1 cellular context compared by ENCODE assay signal in genomic region chr11:7251836-7252682, GRCh38.
TF ChIP-seq lines count a peak whose summit lies in the region.

Gene SYT9, plus strand, starts transcription at chr11:7251904. Its CDS starts 283 bp downstream, at chr11:7252187.

TF ChIP-seq in HepG2, 621 proteins besides CTCF, POLR2A, EP300 and RAD21 (continued from another document):
- TF ChIP-seq MYPOP (CRISPR knock-in tag; IDR thresholded peaks at IDR 0.05) (peak; percentile 91), FIP1L1 (IDR thresholded peaks at IDR 0.05; ENCODE audit: borderline replicate concordance, insufficient read depth, low read depth, low read length) (no peak), MEF2D (CRISPR knock-in tag; IDR thresholded peaks at IDR 0.05) (no peak), FOXK1 (CRISPR knock-in tag; IDR thresholded peaks at IDR 0.05; ENCODE audit: borderline replicate concordance, low read depth) (no peak), CCDC6 (CRISPR knock-in tag; IDR thresholded peaks at IDR 0.05) (no peak), MIER3 (CRISPR knock-in tag; IDR thresholded peaks at IDR 0.05; ENCODE audit: borderline replicate concordance) (no peak), CREB3 (CRISPR knock-in tag; IDR thresholded peaks at IDR 0.05) (no peak), ARNT2 (CRISPR knock-in tag; IDR thresholded peaks at IDR 0.05; ENCODE audit: low read depth) (no peak), RFX1 (IDR thresholded peaks at IDR 0.05) (no peak), HNRNPK (IDR thresholded peaks at IDR 0.05; ENCODE audit: low read depth, low read length, poor library complexity, severe bottlenecking) (no peak), ZNF350 (CRISPR knock-in tag; IDR thresholded peaks at IDR 0.05; ENCODE audit: borderline replicate concordance, low read depth) (no peak), ZNF558 (CRISPR knock-in tag; IDR thresholded peaks at IDR 0.05; ENCODE audit: borderline replicate concordance) (no peak), RNF219 (CRISPR knock-in tag; IDR thresholded peaks at IDR 0.05) (no peak), GLMP (CRISPR knock-in tag; IDR thresholded peaks at IDR 0.05; ENCODE audit: borderline replicate concordance) (no peak), GABPB1 (CRISPR knock-in tag; IDR thresholded peaks at IDR 0.05) (peak; percentile 31; the same call in 1 of the 2 replicates), ZFP36 (IDR thresholded peaks at IDR 0.05; ENCODE audit: borderline replicate concordance, low read depth, low read length, partially characterized antibody) (no peak), SNAPC2 (CRISPR knock-in tag; IDR thresholded peaks at IDR 0.05) (no peak), GTF2F1 (IDR thresholded peaks at IDR 0.05; ENCODE audit: low read length) (no peak), KLF11 (CRISPR knock-in tag; IDR thresholded peaks at IDR 0.05) (no peak), EEA1 (CRISPR knock-in tag; IDR thresholded peaks at IDR 0.05; ENCODE audit: borderline replicate concordance) (no peak), ZNF432 (CRISPR knock-in tag; IDR thresholded peaks at IDR 0.05; ENCODE audit: borderline replicate concordance) (no peak), ZBTB20 (CRISPR knock-in tag; IDR thresholded peaks at IDR 0.05; ENCODE audit: borderline replicate concordance, low read depth) (no peak), CBX5 (CRISPR knock-in tag; IDR thresholded peaks at IDR 0.05; ENCODE audit: borderline replicate concordance) (no peak), SRSF9 (IDR thresholded peaks at IDR 0.05; ENCODE audit: borderline replicate concordance, insufficient read depth, low read depth, low read length, poor library complexity, severe bottlenecking) (no peak), BRD4 (CRISPR knock-in tag; IDR thresholded peaks at IDR 0.05) (no peak), UBTF (CRISPR knock-in tag; IDR thresholded peaks at IDR 0.05) (peak; percentile 56; the same call in 1 of the 2 replicates), ZNF7 (CRISPR knock-in tag; IDR thresholded peaks at IDR 0.05) (no peak), KAT7 (CRISPR knock-in tag; IDR thresholded peaks at IDR 0.05; ENCODE audit: borderline replicate concordance) (no peak), SMAD9 (CRISPR knock-in tag; IDR thresholded peaks at IDR 0.05) (no peak), NR2F2 (IDR thresholded peaks at IDR 0.05; ENCODE audit: borderline replicate concordance, low read depth) (no peak), IKZF4 (CRISPR knock-in tag; IDR thresholded peaks at IDR 0.05; ENCODE audit: borderline replicate concordance, low read depth, not compliant biosample characterization) (no peak)
- TF ChIP-seq, protein P1, sequence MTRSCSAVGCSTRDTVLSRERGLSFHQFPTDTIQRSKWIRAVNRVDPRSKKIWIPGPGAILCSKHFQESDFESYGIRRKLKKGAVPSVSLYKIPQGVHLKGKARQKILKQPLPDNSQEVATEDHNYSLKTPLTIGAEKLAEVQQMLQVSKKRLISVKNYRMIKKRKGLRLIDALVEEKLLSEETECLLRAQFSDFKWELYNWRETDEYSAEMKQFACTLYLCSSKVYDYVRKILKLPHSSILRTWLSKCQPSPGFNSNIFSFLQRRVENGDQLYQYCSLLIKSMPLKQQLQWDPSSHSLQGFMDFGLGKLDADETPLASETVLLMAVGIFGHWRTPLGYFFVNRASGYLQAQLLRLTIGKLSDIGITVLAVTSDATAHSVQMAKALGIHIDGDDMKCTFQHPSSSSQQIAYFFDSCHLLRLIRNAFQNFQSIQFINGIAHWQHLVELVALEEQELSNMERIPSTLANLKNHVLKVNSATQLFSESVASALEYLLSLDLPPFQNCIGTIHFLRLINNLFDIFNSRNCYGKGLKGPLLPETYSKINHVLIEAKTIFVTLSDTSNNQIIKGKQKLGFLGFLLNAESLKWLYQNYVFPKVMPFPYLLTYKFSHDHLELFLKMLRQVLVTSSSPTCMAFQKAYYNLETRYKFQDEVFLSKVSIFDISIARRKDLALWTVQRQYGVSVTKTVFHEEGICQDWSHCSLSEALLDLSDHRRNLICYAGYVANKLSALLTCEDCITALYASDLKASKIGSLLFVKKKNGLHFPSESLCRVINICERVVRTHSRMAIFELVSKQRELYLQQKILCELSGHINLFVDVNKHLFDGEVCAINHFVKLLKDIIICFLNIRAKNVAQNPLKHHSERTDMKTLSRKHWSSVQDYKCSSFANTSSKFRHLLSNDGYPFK (CRISPR knock-in tag; IDR thresholded peaks at IDR 0.05; ENCODE audit: borderline replicate concordance), result no peak
- TF ChIP-seq, protein P2, sequence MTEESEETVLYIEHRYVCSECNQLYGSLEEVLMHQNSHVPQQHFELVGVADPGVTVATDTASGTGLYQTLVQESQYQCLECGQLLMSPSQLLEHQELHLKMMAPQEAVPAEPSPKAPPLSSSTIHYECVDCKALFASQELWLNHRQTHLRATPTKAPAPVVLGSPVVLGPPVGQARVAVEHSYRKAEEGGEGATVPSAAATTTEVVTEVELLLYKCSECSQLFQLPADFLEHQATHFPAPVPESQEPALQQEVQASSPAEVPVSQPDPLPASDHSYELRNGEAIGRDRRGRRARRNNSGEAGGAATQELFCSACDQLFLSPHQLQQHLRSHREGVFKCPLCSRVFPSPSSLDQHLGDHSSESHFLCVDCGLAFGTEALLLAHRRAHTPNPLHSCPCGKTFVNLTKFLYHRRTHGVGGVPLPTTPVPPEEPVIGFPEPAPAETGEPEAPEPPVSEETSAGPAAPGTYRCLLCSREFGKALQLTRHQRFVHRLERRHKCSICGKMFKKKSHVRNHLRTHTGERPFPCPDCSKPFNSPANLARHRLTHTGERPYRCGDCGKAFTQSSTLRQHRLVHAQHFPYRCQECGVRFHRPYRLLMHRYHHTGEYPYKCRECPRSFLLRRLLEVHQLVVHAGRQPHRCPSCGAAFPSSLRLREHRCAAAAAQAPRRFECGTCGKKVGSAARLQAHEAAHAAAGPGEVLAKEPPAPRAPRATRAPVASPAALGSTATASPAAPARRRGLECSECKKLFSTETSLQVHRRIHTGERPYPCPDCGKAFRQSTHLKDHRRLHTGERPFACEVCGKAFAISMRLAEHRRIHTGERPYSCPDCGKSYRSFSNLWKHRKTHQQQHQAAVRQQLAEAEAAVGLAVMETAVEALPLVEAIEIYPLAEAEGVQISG (CRISPR knock-in tag; IDR thresholded peaks at IDR 0.05), result peak; percentile 47
- TF ChIP-seq, protein P3, sequence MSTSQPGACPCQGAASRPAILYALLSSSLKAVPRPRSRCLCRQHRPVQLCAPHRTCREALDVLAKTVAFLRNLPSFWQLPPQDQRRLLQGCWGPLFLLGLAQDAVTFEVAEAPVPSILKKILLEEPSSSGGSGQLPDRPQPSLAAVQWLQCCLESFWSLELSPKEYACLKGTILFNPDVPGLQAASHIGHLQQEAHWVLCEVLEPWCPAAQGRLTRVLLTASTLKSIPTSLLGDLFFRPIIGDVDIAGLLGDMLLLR (CRISPR knock-in tag; IDR thresholded peaks at IDR 0.05), result no peak
- TF ChIP-seq, protein P4, sequence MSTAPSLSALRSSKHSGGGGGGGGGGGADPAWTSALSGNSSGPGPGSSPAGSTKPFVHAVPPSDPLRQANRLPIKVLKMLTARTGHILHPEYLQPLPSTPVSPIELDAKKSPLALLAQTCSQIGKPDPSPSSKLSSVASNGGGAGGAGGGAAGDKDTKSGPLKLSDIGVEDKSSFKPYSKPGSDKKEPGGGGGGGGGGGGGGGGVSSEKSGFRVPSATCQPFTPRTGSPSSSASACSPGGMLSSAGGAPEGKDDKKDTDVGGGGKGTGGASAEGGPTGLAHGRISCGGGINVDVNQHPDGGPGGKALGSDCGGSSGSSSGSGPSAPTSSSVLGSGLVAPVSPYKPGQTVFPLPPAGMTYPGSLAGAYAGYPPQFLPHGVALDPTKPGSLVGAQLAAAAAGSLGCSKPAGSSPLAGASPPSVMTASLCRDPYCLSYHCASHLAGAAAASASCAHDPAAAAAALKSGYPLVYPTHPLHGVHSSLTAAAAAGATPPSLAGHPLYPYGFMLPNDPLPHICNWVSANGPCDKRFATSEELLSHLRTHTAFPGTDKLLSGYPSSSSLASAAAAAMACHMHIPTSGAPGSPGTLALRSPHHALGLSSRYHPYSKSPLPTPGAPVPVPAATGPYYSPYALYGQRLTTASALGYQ (CRISPR knock-in tag; IDR thresholded peaks at IDR 0.05), result no peak
